ENCODE assay signal across 9 cellular contexts in genomic region chr1:15852036-15852827, GRCh38. TPM values are rescaled to one million over a fixed set of nuclear protein-coding genes. Genes with fewer than 3 reads are reported as not detected.
A peak's percentile ranks its signal among the peaks of the same experiment; 100 is the strongest.
DNase-seq lines count a peak whose midpoint lies in the region; ATAC-seq and TF ChIP-seq lines count a peak whose summit lies in the region.
"Had no signal": no experiment of that assay in that cellular context is flagged by ENCODE, and none has a peak within 500 bp of the region (broad histone marks: within the 10 kb centered on the region; RNA-seq: fewer than 3 reads in every experiment).

No MANE protein-coding gene starts in this region.

- H3K9me3 ChIP-seq in SK-N-SH (no peaks in the 10 kb centered on the region), adipocyte (ENCODE audit: control insufficient read depth, low read length) (no peaks in the 10 kb centered on the region), psoas muscle (no peaks in the 10 kb centered on the region), A673 (ENCODE audit: low read depth, low read length, poor library complexity, severe bottlenecking) (no peaks in the 10 kb centered on the region)

- H3K79me2 ChIP-seq in SK-N-SH (ENCODE audit: insufficient read depth) (peaks cover 96% of the 10 kb centered on the region), KMS-11 (ENCODE audit: insufficient read depth, low read depth) (peaks cover 95% of the 10 kb centered on the region)

- TF ChIP-seq CTCF in SK-N-SH (IDR thresholded peaks at IDR 0.05), result no peak
- TF ChIP-seq CTCF in KMS-11 (conservative IDR thresholded peaks at IDR 0.05; ENCODE audit: low read depth, low read length), result no peak
- TF ChIP-seq CTCF in psoas muscle (IDR thresholded peaks at IDR 0.05), result no peak
- no peak for TF ChIP-seq CTCF in A673 (conservative IDR thresholded peaks at IDR 0.05; ENCODE audit: low read depth, low read length)

- intact Hi-C loops in psoas muscle (cut with DNase I), result loop anchor here (5.0 kb wide), 2 partner anchors 35 to 50 kb away; no protein-coding TSS in a partner anchor
- intact Hi-C loops in A673 (cut with micrococcal nuclease; ENCODE audit: unreplicated experiment), result loop anchor here (5.0 kb wide), 1 partner anchor 35 kb away; no protein-coding TSS in a partner anchor

- TF ChIP-seq EP300 in SK-N-SH (IDR thresholded peaks at IDR 0.05; ENCODE audit: borderline replicate concordance in 1 of 2, low read depth in 1 of 2, low read length in 1 of 2), result no peak

- no peak overlapping the region for H2AFZ ChIP-seq in SK-N-SH (ENCODE audit: low read depth)
- H2AFZ ChIP-seq in KMS-11 (ENCODE audit: low read depth), result no peak overlapping the region

- H3K4me3 ChIP-seq in SK-N-SH (ENCODE audit: low read depth in 2 of 2, low read length in 1 of 2) (no peak overlapping the region), KMS-11 (IDR thresholded peaks at IDR 0.05; ENCODE audit: insufficient read depth, low read depth, low read length) (peak overlapping the region; percentile 19), adipocyte (ENCODE audit: low read length) (no peak overlapping the region), psoas muscle (peak overlapping the region; percentile 95), A673 (ENCODE audit: low read depth, low read length, poor library complexity, severe bottlenecking) (no peak overlapping the region)

- no TSS peak for BruUV-seq in A673 (replicated peaks; lab: Mats Ljungman, UMichigan)

- no peak for ATAC-seq in SK-N-SH treated with all-trans-retinoic acid at 6 μM for 48 hours
- ATAC-seq in psoas muscle, result peak in 2 of 4 donors; percentile 16 to 32
- no peak for ATAC-seq in HG02885 (IDR thresholded peaks at IDR 0.05; ENCODE audit: poor library complexity, unreplicated experiment)
- no peak for ATAC-seq in HG02763 (IDR thresholded peaks at IDR 0.05; ENCODE audit: unreplicated experiment)

- H3K27ac ChIP-seq in SK-N-SH (ENCODE audit: low read depth in 2 of 2, low read length in 1 of 2), result peak overlapping the region in 1 of 2 experiments; percentile 98; a peak in 2 of 4 replicates
- peak overlapping the region; percentile 88; the same call in 1 of the 2 replicates for H3K27ac ChIP-seq in KMS-11
- peak overlapping the region; percentile 99 for H3K27ac ChIP-seq in psoas muscle
- H3K27ac ChIP-seq in A673 (ENCODE audit: low read depth, low read length, poor library complexity, severe bottlenecking), result no peak overlapping the region

- peaks cover 35% of the 10 kb centered on the region for H3F3A ChIP-seq in SK-N-SH (replicated peaks; ENCODE audit: insufficient read depth)

- H3K27me3 ChIP-seq in SK-N-SH (ENCODE audit: insufficient read depth) (no peaks in the 10 kb centered on the region), KMS-11 (ENCODE audit: insufficient read depth, low read depth) (no peaks in the 10 kb centered on the region), adipocyte (replicated peaks; ENCODE audit: control insufficient read depth, insufficient read depth, low read length) (no peaks in the 10 kb centered on the region), psoas muscle (ENCODE audit: insufficient read depth in 3 of 3, low read length in 2 of 3) (no peaks in the 10 kb centered on the region), A673 (replicated peaks; ENCODE audit: insufficient read depth, low read depth, low read length, poor library complexity) (no peaks in the 10 kb centered on the region)

- no peaks in the 10 kb centered on the region for H3K36me3 ChIP-seq in SK-N-SH (replicated peaks in 1 of 2; ENCODE audit: control insufficient read depth in 1 of 2, insufficient read depth in 2 of 2, low read length in 1 of 2)
- H3K36me3 ChIP-seq in KMS-11 (ENCODE audit: insufficient read depth), result no peaks in the 10 kb centered on the region
- no peaks in the 10 kb centered on the region for H3K36me3 ChIP-seq in adipocyte (ENCODE audit: control insufficient read depth, insufficient read depth, low read length, severe bottlenecking)
- H3K36me3 ChIP-seq in psoas muscle (ENCODE audit: insufficient read depth in 1 of 2, low read depth in 1 of 2), result no peaks in the 10 kb centered on the region
- H3K36me3 ChIP-seq in A673 (ENCODE audit: insufficient read depth, low read length, poor library complexity, severe bottlenecking), result no peaks in the 10 kb centered on the region

- H3K4me2 ChIP-seq in SK-N-SH, result peak overlapping the region; percentile 91
- peak overlapping the region; percentile 91 for H3K4me2 ChIP-seq in KMS-11

- H4K20me1 ChIP-seq in SK-N-SH (ENCODE audit: insufficient read depth) (peaks cover 25% of the 10 kb centered on the region; the same call in 1 of the 2 replicates), KMS-11 (ENCODE audit: insufficient read depth) (peaks cover 36% of the 10 kb centered on the region)

- H3K9ac ChIP-seq in SK-N-SH (0 out of 2 replicates have a peak overlapping the region, but pooled peaks have one; percentile 83), KMS-11 (peak overlapping the region; percentile 25; the same call in 1 of the 2 replicates), adipocyte (ENCODE audit: low read length) (no peak overlapping the region)

- 76% methylated on average over 6 of the region's 6 CpGs for WGBS in SK-N-SH (ENCODE audit: low lambda C conversion rate)
- WGBS in psoas muscle, 3 donors, result 18 to 20% (median 19%) methylated on average over 6 of the region's 6 CpGs

- TF ChIP-seq RAD21 in SK-N-SH (IDR thresholded peaks at IDR 0.05; ENCODE audit: low read length), result no peak

- POLR2A ChIA-PET in SK-N-SH (lab: Yijun Ruan, JAX), result no interaction called here
- POLR2A ChIA-PET in A673 (lab: Charles Lee; ENCODE audit: low non-redundant PET), result no interaction called here

- DNase-seq in SK-N-SH (no peak), adipocyte (ENCODE audit: low read depth) (peak; percentile 19), psoas muscle (no peak), A673 (ENCODE audit: low spot score) (no peak)
- DNase-seq: endodermal cell had no signal

- no peaks in the 10 kb centered on the region for H3K9me2 ChIP-seq in SK-N-SH

- H3K4me1 ChIP-seq in SK-N-SH (ENCODE audit: control insufficient read depth in 1 of 2, insufficient read depth in 2 of 2, low read depth in 1 of 2, low read length in 1 of 2), result peaks cover 7 to 22% of the 10 kb centered on the region in 2 experiments; a peak in 3 of 4 replicates
- H3K4me1 ChIP-seq in KMS-11 (ENCODE audit: low read depth, poor library complexity, severe bottlenecking), result peaks cover 62% of the 10 kb centered on the region
- H3K4me1 ChIP-seq in adipocyte (ENCODE audit: control insufficient read depth, insufficient read depth, low read length), result peaks cover 27% of the 10 kb centered on the region
- peaks cover 68% of the 10 kb centered on the region for H3K4me1 ChIP-seq in psoas muscle
- H3K4me1 ChIP-seq in A673 (ENCODE audit: insufficient read depth, low read length, poor library complexity, severe bottlenecking), result peaks cover 26% of the 10 kb centered on the region

- CTCF ChIA-PET in SK-N-SH (lab: Yijun Ruan, JAX), result interaction anchor here (0.8 to 1.8 kb wide), 3 partner anchors 60 to 90 kb away, joined by 3 to 4 read pairs (median 3); no protein-coding TSS in a partner anchor
- CTCF ChIA-PET in A673 (lab: Charles Lee), result no interaction called here

TF ChIP-seq in SK-N-SH, 30 proteins besides CTCF, POLR2A, EP300 and RAD21:
- TF ChIP-seq YY1 (IDR thresholded peaks at IDR 0.05; ENCODE audit: low read depth) (no peak), RXRA (IDR thresholded peaks at IDR 0.05; ENCODE audit: borderline replicate concordance, low read depth) (no peak), ZBTB33 (IDR thresholded peaks at IDR 0.05; ENCODE audit: borderline replicate concordance, low read depth) (no peak)

TF ChIP-seq in SK-N-SH treated with all-trans-retinoic acid at 6 μM for 48 hours, 23 proteins besides CTCF, POLR2A, EP300 and RAD21 (continues in another document):
- TF ChIP-seq SNAI2 (CRISPR knock-in tag; IDR thresholded peaks at IDR 0.05), result no peak
- no peak for TF ChIP-seq CSRNP3 (CRISPR knock-in tag; IDR thresholded peaks at IDR 0.05)
- no peak for TF ChIP-seq CREB5 (CRISPR knock-in tag; IDR thresholded peaks at IDR 0.05; ENCODE audit: low read depth)
- no peak for TF ChIP-seq OSR1 (CRISPR knock-in tag; IDR thresholded peaks at IDR 0.05)
- TF ChIP-seq ZC3H10 (CRISPR knock-in tag; IDR thresholded peaks at IDR 0.05), result no peak
- TF ChIP-seq ARNTL (CRISPR knock-in tag; IDR thresholded peaks at IDR 0.05; ENCODE audit: borderline replicate concordance, low read depth), result no peak
- TF ChIP-seq ZFP30 (CRISPR knock-in tag; IDR thresholded peaks at IDR 0.05), result no peak
- no peak for TF ChIP-seq GLIS3 (CRISPR knock-in tag; IDR thresholded peaks at IDR 0.05)
- TF ChIP-seq ZFP3 (CRISPR knock-in tag; IDR thresholded peaks at IDR 0.05), result no peak

RNA-seq across cellular contexts. Expression of gene SPEN, which starts 4.7 kb away (rescaled TPM):
- polyA plus RNA-seq in SK-N-SH (2012; rRNA removed) (3.2 and 6.1 TPM in 2 replicates), psoas muscle (10 to 100 TPM; 10.2 to 35.2 (median 13.0) TPM)
- 2.9 and 4.3 TPM in 2 replicates for polyA plus RNA-seq in SK-N-SH (2012; cell fraction: cytosol; rRNA removed)
- 24.6 and 35.8 TPM in 2 replicates for polyA plus RNA-seq in SK-N-SH (2012; cell fraction: nucleus; rRNA removed)
- total RNA-seq in psoas muscle (10 to 100 TPM; 38.3 to 46.5 (median 44.7) TPM), A673 (2021) (70.3 and 74.3 TPM in 2 replicates)

RNA-seq across cellular contexts. Expression of gene UQCRHL, which starts 44.8 kb away (rescaled TPM):
- polyA plus RNA-seq in SK-N-SH (2012; rRNA removed), result 2.8 and 4.1 TPM in 2 replicates
- 4.1 and 9.7 TPM in 2 replicates for polyA plus RNA-seq in SK-N-SH (2012; cell fraction: cytosol; rRNA removed)
- polyA plus RNA-seq in SK-N-SH (2012; cell fraction: nucleus; rRNA removed), result 1.8 and 2.6 TPM in 2 replicates
- total RNA-seq in psoas muscle, result 1 to 10 TPM in 3 of 4 donors, under 1 TPM in 1; 0.97 to 2.8 (median 2.2) TPM
- polyA plus RNA-seq in psoas muscle, result 1 to 10 TPM; 2.9 to 7.1 (median 4.8) TPM
- 3.1 and 4.1 TPM in 2 replicates for total RNA-seq in A673 (2021)

Comparison
In these comparisons a context has a peak if more than half of its experiments do, and no peak if none do; other contexts are left out.
1. H3K4me3 ChIP-seq: peak in KMS-11 (single experiment) and psoas muscle (single experiment); none in SK-N-SH (0 of 2), adipocyte (single experiment) and A673 (single experiment).